10 cellular contexts compared by ENCODE assay signal in the genomic region with DNA sequence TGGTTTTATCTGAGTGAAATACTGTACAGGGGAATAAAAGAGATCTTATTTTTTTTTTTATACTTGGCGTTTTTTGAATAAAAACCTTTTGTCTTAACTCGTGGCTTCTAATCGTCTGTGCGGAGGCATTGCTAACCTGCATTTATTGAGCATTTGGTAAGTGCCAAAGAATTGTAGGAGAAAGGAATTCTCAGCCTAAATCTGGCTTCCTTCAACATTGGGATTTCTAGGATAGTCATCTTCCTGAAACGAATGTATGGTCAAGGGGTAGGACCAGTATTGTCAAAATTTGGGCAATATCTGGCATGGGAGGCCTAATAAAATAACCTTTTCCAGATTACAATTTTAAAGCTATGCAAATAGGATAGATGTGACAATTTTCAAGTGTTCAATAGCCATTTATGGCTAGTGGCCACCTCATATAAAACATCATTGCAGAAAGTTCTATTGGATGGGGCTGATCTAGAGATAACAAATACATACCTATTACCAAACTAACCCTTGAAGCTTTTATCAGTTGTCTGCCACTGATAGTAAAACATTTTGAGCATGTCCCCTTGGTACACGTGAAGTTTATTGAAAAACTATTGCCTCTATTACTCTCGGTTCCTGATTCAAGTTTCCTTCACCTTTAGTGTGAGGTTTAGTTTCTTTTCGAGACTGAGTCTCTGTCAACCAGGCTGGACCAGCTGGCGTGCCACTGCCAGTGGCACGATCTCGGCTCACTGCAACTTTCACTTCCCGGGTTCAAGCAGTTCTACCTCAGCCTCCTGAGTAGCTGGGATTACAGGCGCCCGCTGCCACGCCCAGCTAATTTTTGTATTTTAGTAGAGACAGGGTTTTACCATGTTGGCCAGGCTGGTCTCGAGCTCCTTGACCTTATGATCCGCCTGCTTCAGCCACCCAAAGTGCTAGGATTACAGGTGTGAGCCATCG. TPM values are rescaled to one million over a fixed set of nuclear protein-coding genes. Genes with fewer than 3 reads are reported as not detected.
DNase-seq lines count a peak whose midpoint lies in the region; ATAC-seq and TF ChIP-seq lines count a peak whose summit lies in the region.
"Had no signal": no experiment of that assay in that cellular context is flagged by ENCODE, and none has a peak within 500 bp of the region (broad histone marks: within the 10 kb centered on the region; RNA-seq: fewer than 3 reads in every experiment).

No MANE protein-coding gene starts in this region.

- H3F3A ChIP-seq in PC-9 (ENCODE audit: insufficient read depth, low read depth), result peaks cover 70% of the 10 kb centered on the region

- ATAC-seq in effector memory CD8-positive, alpha-beta T cell (replicated peaks), result no peak
- no peak for ATAC-seq in GM21717 (IDR thresholded peaks at IDR 0.05; ENCODE audit: unreplicated experiment)

- peak overlapping the region; percentile 74 for H3K27ac ChIP-seq in CD4-positive, alpha-beta memory T cell (ENCODE audit: low read depth, low read length)
- no peak overlapping the region for H3K27ac ChIP-seq in PC-9
- no peak overlapping the region for H3K27ac ChIP-seq in osteoblast (ENCODE audit: low read depth, low read length)
- H3K27ac ChIP-seq: SK-N-MC had no signal

- peak overlapping the region in 1 of 2 donors; percentile 30 for H3K4me3 ChIP-seq in CD4-positive, alpha-beta memory T cell (ENCODE audit: low read length in 2 of 2)
- H3K4me3 ChIP-seq in PC-9, result no peak overlapping the region
- no peak overlapping the region for H3K4me3 ChIP-seq in osteoblast (ENCODE audit: insufficient read depth, low read length)
- H3K4me3 ChIP-seq: SK-N-MC had no signal

- intact Hi-C loops in CD4-positive, alpha-beta memory T cell (cut with micrococcal nuclease), result no loop called here
- intact Hi-C loops in PC-9 (cut with micrococcal nuclease; ENCODE audit: unreplicated experiment), result no loop called here

- peaks cover 43% of the 10 kb centered on the region for H3K36me3 ChIP-seq in CD4-positive, alpha-beta memory T cell (ENCODE audit: insufficient read depth, low read length)
- H3K36me3 ChIP-seq in PC-9 (ENCODE audit: low read depth) (peaks cover 43% of the 10 kb centered on the region), osteoblast (ENCODE audit: insufficient read depth, low read length) (peaks cover 36% of the 10 kb centered on the region)

- peaks cover 35% of the 10 kb centered on the region for H3K79me2 ChIP-seq in PC-9 (ENCODE audit: low read depth)
- H3K79me2 ChIP-seq in osteoblast (ENCODE audit: insufficient read depth, low read length), result peaks cover 17% of the 10 kb centered on the region

- H4K20me1 ChIP-seq in PC-9 (ENCODE audit: insufficient read depth), result peaks cover 27% of the 10 kb centered on the region
- peaks cover 21% of the 10 kb centered on the region for H4K20me1 ChIP-seq in osteoblast (ENCODE audit: insufficient read depth, low read length)

- TF ChIP-seq CTCF in GM20000 (IDR thresholded peaks at IDR 0.05; ENCODE audit: extremely low read depth, missing control alignments) (no peak), PC-9 (conservative IDR thresholded peaks at IDR 0.05) (no peak), osteoblast (IDR thresholded peaks at IDR 0.05; ENCODE audit: extremely low read depth, low read depth, low read length) (no peak)

- 0 out of 2 replicates have a peak overlapping the region, but pooled peaks have one; percentile 34 for H3K4me2 ChIP-seq in PC-9
- H3K4me2 ChIP-seq in osteoblast (ENCODE audit: insufficient read depth, low read length), result no peak overlapping the region

- no peaks in the 10 kb centered on the region for H3K27me3 ChIP-seq in CD4-positive, alpha-beta memory T cell (ENCODE audit: insufficient read depth, low read length)
- no peaks in the 10 kb centered on the region for H3K27me3 ChIP-seq in PC-9 (ENCODE audit: insufficient read depth, low read depth)
- H3K27me3 ChIP-seq in osteoblast (ENCODE audit: insufficient read depth, low read length), result no peaks in the 10 kb centered on the region

- H3K4me1 ChIP-seq in CD4-positive, alpha-beta memory T cell (ENCODE audit: insufficient read depth, low read length), result peaks cover 71% of the 10 kb centered on the region
- H3K4me1 ChIP-seq in PC-9 (replicated peaks; ENCODE audit: insufficient read depth), result peaks cover 17% of the 10 kb centered on the region
- peaks cover 14% of the 10 kb centered on the region for H3K4me1 ChIP-seq in osteoblast (ENCODE audit: insufficient read depth, low read length)

- DNase-seq in CD4-positive, alpha-beta memory T cell, result peak in 1 of 5 donors; percentile 9
- DNase-seq in GM20000 (ENCODE audit: low spot score), result peak; percentile 36
- DNase-seq in PC-9, result no peak
- DNase-seq in effector memory CD8-positive, alpha-beta T cell, result no peak
- no peak for DNase-seq in DMS 273 (lab: John Stamatoyannopoulos, UW; ENCODE audit: unreplicated experiment)
- no peak for DNase-seq in osteoblast (ENCODE audit: insufficient read length, low spot score, missing footprints)
- no peak for DNase-seq in stimulated activated CD8-positive, alpha-beta memory T cell treated with anti-CD3 and anti-CD28 coated beads, Interleukin-4, amount 100 ng/mL, for 48 hours
- DNase-seq: Calu3 had no signal

- H3K4me3 Mint-ChIP-seq in CD4-positive, alpha-beta memory T cell, result peak overlapping the region; percentile 90 to 99 (median 94)
- peak overlapping the region; percentile 94 to 96 for H3K4me3 Mint-ChIP-seq in effector memory CD8-positive, alpha-beta T cell

- H3K27me3 Mint-ChIP-seq in CD4-positive, alpha-beta memory T cell, result no peaks in the 10 kb centered on the region
- H3K27me3 Mint-ChIP-seq in effector memory CD8-positive, alpha-beta T cell, result no peaks in the 10 kb centered on the region

- peaks cover 45 to 87% (median 58%) of the 10 kb centered on the region in 4 donors for H3K4me1 Mint-ChIP-seq in CD4-positive, alpha-beta memory T cell
- H3K4me1 Mint-ChIP-seq in effector memory CD8-positive, alpha-beta T cell (ENCODE audit: low read depth in 2 of 2), result peaks cover 56 to 60% of the 10 kb centered on the region in 2 donors

- no peaks in the 10 kb centered on the region for H3K9me3 ChIP-seq in CD4-positive, alpha-beta memory T cell (ENCODE audit: control insufficient read depth in 1 of 2, low read length in 2 of 2)
- H3K9me3 ChIP-seq in PC-9 (ENCODE audit: insufficient read depth, low read depth) (no peaks in the 10 kb centered on the region), osteoblast (ENCODE audit: low read depth, low read length) (no peaks in the 10 kb centered on the region)

- CTCF ChIA-PET in CD4-positive, alpha-beta memory T cell (lab: Charles Lee; ENCODE audit: partially characterized antibody), result interaction anchor here (1.0 to 21.8 kb wide), 6 partner anchors 11 to 152 kb away, joined by 3 to 627 read pairs (median 7); no protein-coding TSS in a partner anchor
- CTCF ChIA-PET in PC-9 (lab: Charles Lee), result interaction anchor here (0.6 to 1.4 kb wide), 2 partner anchors 47 to 154 kb away, joined by 3 read pairs; no protein-coding TSS in a partner anchor

- POLR2A ChIA-PET in CD4-positive, alpha-beta memory T cell (lab: Charles Lee; ENCODE audit: partially characterized antibody), result interaction anchor here (0.8 to 13.4 kb wide), 10 partner anchors 9 to 327 kb away, joined by 3 to 394 read pairs (median 6); no protein-coding TSS in a partner anchor
- POLR2A ChIA-PET in PC-9 (lab: Charles Lee; ENCODE audit: unreplicated experiment), result interaction anchor here (0.6 to 0.7 kb wide), 4 partner anchors 14 to 1671 kb away, joined by 4 to 7 read pairs (median 5); no protein-coding TSS in a partner anchor

- H3K36me3 Mint-ChIP-seq in CD4-positive, alpha-beta memory T cell, result peaks cover 50 to 55% of the 10 kb centered on the region in 2 donors
- peaks cover 66% of the 10 kb centered on the region for H3K36me3 Mint-ChIP-seq in effector memory CD8-positive, alpha-beta T cell (ENCODE audit: insufficient read depth)

- BruUV-seq in PC-9 (replicated peaks; lab: Mats Ljungman, UMichigan), result no TSS peak

- no peaks in the 10 kb centered on the region for H3K9me2 ChIP-seq in PC-9 (ENCODE audit: insufficient read depth)

- peak overlapping the region; percentile 82 to 94 (median 91) for H3K27ac Mint-ChIP-seq in CD4-positive, alpha-beta memory T cell
- H3K27ac Mint-ChIP-seq in effector memory CD8-positive, alpha-beta T cell, result peak overlapping the region; percentile 95 to 98

- H3K9me3 Mint-ChIP-seq in CD4-positive, alpha-beta memory T cell, result peaks cover 0 to 5% (median 0%) of the 10 kb centered on the region in 8 donors
- no peaks in the 10 kb centered on the region for H3K9me3 Mint-ChIP-seq in effector memory CD8-positive, alpha-beta T cell

- no peak overlapping the region for H2AFZ ChIP-seq in PC-9
- H2AFZ ChIP-seq in osteoblast (ENCODE audit: low read length), result no peak overlapping the region

RNA-seq across cellular contexts. Expression of a gene that starts 5.6 kb away (rescaled TPM):
- 100 to 1,000 TPM; 124 to 125 TPM for total RNA-seq in CD4-positive, alpha-beta memory T cell
- 100 to 1,000 TPM; 268 to 334 TPM for polyA plus RNA-seq in CD4-positive, alpha-beta memory T cell
- total RNA-seq in PC-9 (2021) (51.0 and 60.3 TPM in 2 replicates), osteoblast (14.8 and 16.2 TPM in 2 replicates)
